20 cellular contexts compared by ENCODE assay signal in the genomic region with DNA sequence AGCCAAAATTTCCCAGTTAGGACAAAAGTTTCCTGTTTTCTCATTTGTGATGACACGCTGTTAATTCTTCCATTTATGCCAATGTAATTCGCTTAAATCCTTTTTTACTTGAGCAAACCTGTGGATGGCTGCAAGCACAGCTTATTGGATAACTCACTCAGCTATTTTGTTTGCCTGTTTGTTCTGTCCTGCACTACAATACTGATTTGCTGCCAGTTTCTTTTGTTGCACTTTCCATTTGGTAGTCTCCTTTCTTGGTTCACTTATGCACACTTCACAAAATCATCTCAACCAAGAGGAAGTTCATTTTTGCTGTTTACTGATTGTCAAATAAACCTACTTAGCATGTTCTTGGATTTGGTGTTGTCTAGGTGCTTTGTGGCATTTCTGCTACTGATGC.
"Had no signal": no experiment of that assay in that cellular context is flagged by ENCODE, and none has a peak within 500 bp of the region (broad histone marks: within the 10 kb centered on the region; RNA-seq: fewer than 3 reads in every experiment).

No MANE protein-coding gene starts in this region.

- H3K27me3 ChIP-seq: colonic mucosa, foreskin keratinocyte, right atrium auricular region, suprapubic skin, tibial artery, upper lobe of right lung had no signal

- H3K4me1 ChIP-seq: colonic mucosa, foreskin keratinocyte, right atrium auricular region, suprapubic skin, upper lobe of right lung had no signal

- ATAC-seq: left cardiac atrium; naive thymus-derived CD4-positive, alpha-beta T cell; upper lobe of right lung had no signal

- H3K36me3 ChIP-seq: colonic mucosa, right atrium auricular region, suprapubic skin, tibial artery, upper lobe of right lung had no signal

- H3K9me3 ChIP-seq: colonic mucosa, right atrium auricular region, suprapubic skin, tibial artery, upper lobe of right lung had no signal

- H3K4me3 ChIP-seq: colonic mucosa, right atrium auricular region, suprapubic skin, tibial artery, upper lobe of right lung had no signal

- H3K27ac ChIP-seq: colonic mucosa, foreskin keratinocyte, right atrium auricular region, suprapubic skin, tibial artery, upper lobe of right lung had no signal

- DNase-seq: cerebellar nuclear complex; colonic mucosa; dermis blood vessel endothelial cell; effector CD4-positive, alpha-beta T cell; endodermal cell; erythroblast; immature natural killer cell; left cardiac atrium; naive thymus-derived CD4-positive, alpha-beta T cell; nephron progenitor cell; small intestine; stimulated activated CD4-positive, alpha-beta T cell treated with anti-CD3 and anti-CD28 coated beads, Interleukin-2, amount 100 ng/mL, for 48 hours; stimulated activated naive CD4-positive, alpha-beta T cell treated with Interleukin-2 at 50 U/mL for 16 hours; tibial artery; upper lobe of right lung had no signal

- FAIRE-seq: endothelial cell of umbilical vein, keratinocyte, small intestine had no signal
